Comparison of ENCODE assay signal across 1 cellular context in the genomic region with DNA sequence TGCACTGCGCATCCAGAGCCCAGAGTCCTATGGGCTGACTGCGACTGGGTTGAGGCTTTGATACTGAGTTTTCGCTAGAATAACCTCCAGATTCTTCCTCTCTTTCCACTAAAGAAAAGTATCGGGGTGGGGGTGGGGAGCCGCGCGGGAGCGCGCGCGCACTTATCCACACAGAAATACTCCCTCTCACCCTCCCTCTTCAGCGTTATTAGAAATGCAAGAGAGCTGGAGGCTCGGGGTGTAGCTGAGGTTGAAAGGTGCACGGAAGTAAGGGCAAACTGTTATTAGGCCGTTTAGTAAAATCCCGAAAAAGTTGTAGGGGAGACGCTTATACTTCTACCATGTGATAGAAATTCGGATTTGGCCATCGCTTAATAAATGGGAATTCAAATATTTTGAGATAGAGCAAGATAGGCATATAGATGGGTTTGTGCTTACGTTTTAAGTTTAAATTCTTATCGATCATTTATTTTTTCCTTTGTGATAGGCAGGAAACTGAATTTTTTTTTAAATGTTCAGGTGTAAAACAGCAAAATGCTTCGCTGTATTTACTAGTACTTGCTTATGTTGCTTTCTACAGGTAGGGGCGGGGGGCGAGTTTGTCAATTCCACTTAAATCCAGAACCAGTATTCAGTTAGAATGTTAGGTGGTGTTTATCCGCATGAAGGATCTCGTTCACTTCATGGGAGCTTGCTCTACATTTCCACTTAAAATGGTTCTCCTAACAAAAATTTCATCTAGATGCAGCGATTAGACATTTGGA.
TF ChIP-seq lines count a peak whose summit lies in the region.

No MANE protein-coding gene starts in this region.

TF ChIP-seq in HepG2, 621 proteins besides CTCF, POLR2A, EP300 and RAD21 (continued from another document and continues in another):
- TF ChIP-seq, protein P1, sequence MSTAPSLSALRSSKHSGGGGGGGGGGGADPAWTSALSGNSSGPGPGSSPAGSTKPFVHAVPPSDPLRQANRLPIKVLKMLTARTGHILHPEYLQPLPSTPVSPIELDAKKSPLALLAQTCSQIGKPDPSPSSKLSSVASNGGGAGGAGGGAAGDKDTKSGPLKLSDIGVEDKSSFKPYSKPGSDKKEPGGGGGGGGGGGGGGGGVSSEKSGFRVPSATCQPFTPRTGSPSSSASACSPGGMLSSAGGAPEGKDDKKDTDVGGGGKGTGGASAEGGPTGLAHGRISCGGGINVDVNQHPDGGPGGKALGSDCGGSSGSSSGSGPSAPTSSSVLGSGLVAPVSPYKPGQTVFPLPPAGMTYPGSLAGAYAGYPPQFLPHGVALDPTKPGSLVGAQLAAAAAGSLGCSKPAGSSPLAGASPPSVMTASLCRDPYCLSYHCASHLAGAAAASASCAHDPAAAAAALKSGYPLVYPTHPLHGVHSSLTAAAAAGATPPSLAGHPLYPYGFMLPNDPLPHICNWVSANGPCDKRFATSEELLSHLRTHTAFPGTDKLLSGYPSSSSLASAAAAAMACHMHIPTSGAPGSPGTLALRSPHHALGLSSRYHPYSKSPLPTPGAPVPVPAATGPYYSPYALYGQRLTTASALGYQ (CRISPR knock-in tag; IDR thresholded peaks at IDR 0.05), result 0 out of 2 replicates have a peak, but pooled peaks have one; percentile 23
- TF ChIP-seq MAFG (CRISPR knock-in tag; IDR thresholded peaks at IDR 0.05) (no peak), GATAD2A (CRISPR knock-in tag; IDR thresholded peaks at IDR 0.05) (peak; percentile 83), SOX13 (IDR thresholded peaks at IDR 0.05) (no peak; the same call in 1 of the 2 replicates), SOX13 (CRISPR knock-in tag; conservative IDR thresholded peaks at IDR 0.05 in 1 of 2, IDR thresholded peaks at IDR 0.05 in 1 of 2) (peak; percentile 24 to 41; a peak in 1 of 4 replicates), ZBTB3 (CRISPR knock-in tag; IDR thresholded peaks at IDR 0.05; ENCODE audit: borderline replicate concordance, low read depth) (peak; percentile 54; the same call in 1 of the 2 replicates), SAP130 (CRISPR knock-in tag; IDR thresholded peaks at IDR 0.05; ENCODE audit: low read depth) (peak; percentile 81), ZKSCAN8 (CRISPR knock-in tag; IDR thresholded peaks at IDR 0.05; ENCODE audit: borderline replicate concordance) (peak; percentile 74; the same call in 1 of the 2 replicates), PPARG (CRISPR knock-in tag; conservative IDR thresholded peaks at IDR 0.05) (peak; percentile 65; the same call in 1 of the 2 replicates), BCL6 (CRISPR knock-in tag; IDR thresholded peaks at IDR 0.05) (peak; percentile 83), ZFP37 (CRISPR knock-in tag; IDR thresholded peaks at IDR 0.05; ENCODE audit: borderline replicate concordance) (no peak; the same call in 1 of the 2 replicates), PHB2 (IDR thresholded peaks at IDR 0.05; ENCODE audit: partially characterized antibody) (no peak), ZFY (CRISPR knock-in tag; IDR thresholded peaks at IDR 0.05) (no peak; the same call in 1 of the 2 replicates), PTBP1 (IDR thresholded peaks at IDR 0.05; ENCODE audit: low read depth, low read length, poor library complexity, severe bottlenecking) (peak; percentile 91), HMG20A (CRISPR knock-in tag; IDR thresholded peaks at IDR 0.05; ENCODE audit: borderline replicate concordance) (peak; percentile 37; the same call in 1 of the 2 replicates), ZNF382 (CRISPR knock-in tag; IDR thresholded peaks at IDR 0.05; ENCODE audit: borderline replicate concordance) (no peak), ZMAT3 (CRISPR knock-in tag; conservative IDR thresholded peaks at IDR 0.05) (no peak), ZNF615 (CRISPR knock-in tag; IDR thresholded peaks at IDR 0.05; ENCODE audit: borderline replicate concordance) (0 out of 2 replicates have a peak, but pooled peaks have one; percentile 23), YEATS4 (CRISPR knock-in tag; IDR thresholded peaks at IDR 0.05; ENCODE audit: borderline replicate concordance) (0 out of 2 replicates have a peak, but pooled peaks have one; percentile 14), ZNF879 (CRISPR knock-in tag; IDR thresholded peaks at IDR 0.05) (no peak), YY1 (IDR thresholded peaks at IDR 0.05; ENCODE audit: insufficient read depth, insufficient replicate concordance, low read depth, low read length) (peak; percentile 11), ZNF317 (CRISPR knock-in tag; IDR thresholded peaks at IDR 0.05) (peak; percentile 43; the same call in 1 of the 2 replicates), ZNF34 (CRISPR knock-in tag; IDR thresholded peaks at IDR 0.05; ENCODE audit: borderline replicate concordance) (no peak; the same call in 1 of the 2 replicates), ZFAT (CRISPR knock-in tag; conservative IDR thresholded peaks at IDR 0.05) (0 out of 2 replicates have a peak, but pooled peaks have one; percentile 25)
- TF ChIP-seq, protein P2, sequence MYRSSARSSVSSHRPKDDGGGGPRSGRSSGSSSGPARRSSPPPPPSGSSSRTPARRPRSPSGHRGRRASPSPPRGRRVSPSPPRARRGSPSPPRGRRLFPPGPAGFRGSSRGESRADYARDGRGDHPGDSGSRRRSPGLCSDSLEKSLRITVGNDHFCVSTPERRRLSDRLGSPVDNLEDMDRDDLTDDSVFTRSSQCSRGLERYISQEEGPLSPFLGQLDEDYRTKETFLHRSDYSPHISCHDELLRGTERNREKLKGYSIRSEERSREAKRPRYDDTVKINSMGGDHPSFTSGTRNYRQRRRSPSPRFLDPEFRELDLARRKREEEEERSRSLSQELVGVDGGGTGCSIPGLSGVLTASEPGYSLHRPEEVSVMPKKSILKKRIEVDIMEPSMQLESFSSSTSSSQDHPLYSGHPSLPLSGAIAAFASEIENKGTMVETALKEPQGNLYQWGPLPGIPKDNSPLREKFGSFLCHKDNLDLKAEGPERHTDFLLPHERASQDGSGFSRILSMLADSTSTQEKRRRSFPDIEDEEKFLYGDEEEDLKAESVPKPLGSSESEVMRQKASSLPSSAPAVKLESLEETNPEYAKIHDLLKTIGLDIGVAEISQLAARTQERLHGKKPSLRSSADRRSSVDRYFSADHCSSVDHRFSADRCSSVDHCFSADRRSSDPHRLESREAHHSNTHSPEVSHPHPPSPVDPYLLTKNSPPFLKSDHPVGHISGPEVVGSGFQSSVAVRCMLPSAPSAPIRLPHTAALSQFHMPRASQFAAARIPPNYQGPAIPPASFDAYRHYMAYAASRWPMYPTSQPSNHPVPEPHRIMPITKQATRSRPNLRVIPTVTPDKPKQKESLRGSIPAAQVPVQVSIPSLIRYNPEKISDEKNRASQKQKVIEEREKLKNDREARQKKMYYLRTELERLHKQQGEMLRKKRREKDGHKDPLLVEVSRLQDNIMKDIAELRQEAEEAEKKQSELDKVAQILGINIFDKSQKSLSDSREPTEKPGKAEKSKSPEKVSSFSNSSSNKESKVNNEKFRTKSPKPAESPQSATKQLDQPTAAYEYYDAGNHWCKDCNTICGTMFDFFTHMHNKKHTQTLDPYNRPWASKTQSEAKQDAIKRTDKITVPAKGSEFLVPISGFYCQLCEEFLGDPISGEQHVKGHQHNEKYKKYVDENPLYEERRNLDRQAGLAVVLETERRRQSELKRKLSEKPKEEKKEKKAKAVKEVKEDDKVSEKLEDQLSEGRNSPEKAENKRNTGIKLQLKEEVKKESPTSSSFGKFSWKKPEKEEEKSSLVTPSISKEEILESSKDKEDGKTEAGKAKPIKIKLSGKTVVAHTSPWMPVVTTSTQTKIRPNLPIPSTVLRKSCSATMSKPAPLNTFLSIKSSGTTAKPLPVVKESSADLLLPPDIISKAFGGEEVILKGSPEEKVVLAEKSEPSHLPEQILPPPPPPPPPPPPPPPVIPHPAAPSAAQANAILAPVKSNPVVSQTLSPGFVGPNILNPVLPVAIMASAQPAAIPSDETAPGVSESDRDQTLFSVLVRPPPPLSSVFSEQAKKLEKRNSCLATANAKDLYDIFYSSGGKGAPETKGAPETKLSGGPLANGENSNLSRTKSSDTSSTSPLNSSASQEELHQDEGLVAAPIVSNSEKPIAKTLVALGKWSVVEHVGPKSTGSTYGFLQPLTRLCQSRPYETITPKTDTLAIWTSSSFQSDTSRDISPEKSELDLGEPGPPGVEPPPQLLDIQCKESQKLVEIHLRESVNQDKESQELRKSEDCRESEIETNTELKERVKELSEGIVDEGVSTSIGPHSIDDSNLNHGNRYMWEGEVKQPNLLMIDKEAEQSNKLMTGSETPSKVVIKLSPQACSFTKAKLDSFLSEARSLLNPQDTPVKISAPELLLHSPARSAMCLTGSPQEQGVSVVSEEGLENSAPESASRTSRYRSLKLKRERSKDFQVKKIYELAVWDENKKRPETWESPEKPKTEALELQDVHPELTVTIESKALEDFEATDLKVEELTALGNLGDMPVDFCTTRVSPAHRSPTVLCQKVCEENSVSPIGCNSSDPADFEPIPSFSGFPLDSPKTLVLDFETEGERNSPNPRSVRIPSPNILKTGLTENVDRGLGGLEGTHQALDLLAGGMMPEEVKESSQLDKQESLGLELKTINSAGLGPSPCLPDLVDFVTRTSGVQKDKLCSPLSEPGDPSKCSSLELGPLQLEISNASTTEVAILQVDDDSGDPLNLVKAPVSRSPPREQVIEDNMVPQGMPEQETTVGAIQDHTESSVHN (CRISPR knock-in tag; IDR thresholded peaks at IDR 0.05), result no peak
- TF ChIP-seq, protein P3, sequence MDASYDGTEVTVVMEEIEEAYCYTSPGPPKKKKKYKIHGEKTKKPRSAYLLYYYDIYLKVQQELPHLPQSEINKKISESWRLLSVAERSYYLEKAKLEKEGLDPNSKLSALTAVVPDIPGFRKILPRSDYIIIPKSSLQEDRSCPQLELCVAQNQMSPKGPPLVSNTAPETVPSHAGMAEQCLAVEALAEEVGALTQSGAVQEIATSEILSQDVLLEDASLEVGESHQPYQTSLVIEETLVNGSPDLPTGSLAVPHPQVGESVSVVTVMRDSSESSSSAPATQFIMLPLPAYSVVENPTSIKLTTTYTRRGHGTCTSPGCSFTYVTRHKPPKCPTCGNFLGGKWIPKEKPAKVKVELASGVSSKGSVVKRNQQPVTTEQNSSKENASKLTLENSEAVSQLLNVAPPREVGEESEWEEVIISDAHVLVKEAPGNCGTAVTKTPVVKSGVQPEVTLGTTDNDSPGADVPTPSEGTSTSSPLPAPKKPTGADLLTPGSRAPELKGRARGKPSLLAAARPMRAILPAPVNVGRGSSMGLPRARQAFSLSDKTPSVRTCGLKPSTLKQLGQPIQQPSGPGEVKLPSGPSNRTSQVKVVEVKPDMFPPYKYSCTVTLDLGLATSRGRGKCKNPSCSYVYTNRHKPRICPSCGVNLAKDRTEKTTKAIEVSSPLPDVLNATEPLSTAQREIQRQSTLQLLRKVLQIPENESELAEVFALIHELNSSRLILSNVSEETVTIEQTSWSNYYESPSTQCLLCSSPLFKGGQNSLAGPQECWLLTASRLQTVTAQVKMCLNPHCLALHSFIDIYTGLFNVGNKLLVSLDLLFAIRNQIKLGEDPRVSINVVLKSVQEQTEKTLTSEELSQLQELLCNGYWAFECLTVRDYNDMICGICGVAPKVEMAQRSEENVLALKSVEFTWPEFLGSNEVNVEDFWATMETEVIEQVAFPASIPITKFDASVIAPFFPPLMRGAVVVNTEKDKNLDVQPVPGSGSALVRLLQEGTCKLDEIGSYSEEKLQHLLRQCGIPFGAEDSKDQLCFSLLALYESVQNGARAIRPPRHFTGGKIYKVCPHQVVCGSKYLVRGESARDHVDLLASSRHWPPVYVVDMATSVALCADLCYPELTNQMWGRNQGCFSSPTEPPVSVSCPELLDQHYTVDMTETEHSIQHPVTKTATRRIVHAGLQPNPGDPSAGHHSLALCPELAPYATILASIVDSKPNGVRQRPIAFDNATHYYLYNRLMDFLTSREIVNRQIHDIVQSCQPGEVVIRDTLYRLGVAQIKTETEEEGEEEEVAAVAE (CRISPR knock-in tag; IDR thresholded peaks at IDR 0.05; ENCODE audit: borderline replicate concordance), result peak; percentile 60; the same call in 1 of the 2 replicates
- TF ChIP-seq, protein P4, sequence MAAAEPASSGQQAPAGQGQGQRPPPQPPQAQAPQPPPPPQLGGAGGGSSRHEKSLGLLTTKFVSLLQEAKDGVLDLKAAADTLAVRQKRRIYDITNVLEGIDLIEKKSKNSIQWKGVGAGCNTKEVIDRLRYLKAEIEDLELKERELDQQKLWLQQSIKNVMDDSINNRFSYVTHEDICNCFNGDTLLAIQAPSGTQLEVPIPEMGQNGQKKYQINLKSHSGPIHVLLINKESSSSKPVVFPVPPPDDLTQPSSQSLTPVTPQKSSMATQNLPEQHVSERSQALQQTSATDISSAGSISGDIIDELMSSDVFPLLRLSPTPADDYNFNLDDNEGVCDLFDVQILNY (CRISPR knock-in tag; conservative IDR thresholded peaks at IDR 0.05), result no peak
- TF ChIP-seq, protein P5, sequence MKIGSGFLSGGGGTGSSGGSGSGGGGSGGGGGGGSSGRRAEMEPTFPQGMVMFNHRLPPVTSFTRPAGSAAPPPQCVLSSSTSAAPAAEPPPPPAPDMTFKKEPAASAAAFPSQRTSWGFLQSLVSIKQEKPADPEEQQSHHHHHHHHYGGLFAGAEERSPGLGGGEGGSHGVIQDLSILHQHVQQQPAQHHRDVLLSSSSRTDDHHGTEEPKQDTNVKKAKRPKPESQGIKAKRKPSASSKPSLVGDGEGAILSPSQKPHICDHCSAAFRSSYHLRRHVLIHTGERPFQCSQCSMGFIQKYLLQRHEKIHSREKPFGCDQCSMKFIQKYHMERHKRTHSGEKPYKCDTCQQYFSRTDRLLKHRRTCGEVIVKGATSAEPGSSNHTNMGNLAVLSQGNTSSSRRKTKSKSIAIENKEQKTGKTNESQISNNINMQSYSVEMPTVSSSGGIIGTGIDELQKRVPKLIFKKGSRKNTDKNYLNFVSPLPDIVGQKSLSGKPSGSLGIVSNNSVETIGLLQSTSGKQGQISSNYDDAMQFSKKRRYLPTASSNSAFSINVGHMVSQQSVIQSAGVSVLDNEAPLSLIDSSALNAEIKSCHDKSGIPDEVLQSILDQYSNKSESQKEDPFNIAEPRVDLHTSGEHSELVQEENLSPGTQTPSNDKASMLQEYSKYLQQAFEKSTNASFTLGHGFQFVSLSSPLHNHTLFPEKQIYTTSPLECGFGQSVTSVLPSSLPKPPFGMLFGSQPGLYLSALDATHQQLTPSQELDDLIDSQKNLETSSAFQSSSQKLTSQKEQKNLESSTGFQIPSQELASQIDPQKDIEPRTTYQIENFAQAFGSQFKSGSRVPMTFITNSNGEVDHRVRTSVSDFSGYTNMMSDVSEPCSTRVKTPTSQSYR (CRISPR knock-in tag; IDR thresholded peaks at IDR 0.05; ENCODE audit: borderline replicate concordance), result peak; percentile 89
